Comparison of ENCODE assay signal across 29 cellular contexts in genomic region chr13:43835701-43836100, GRCh38. TPM values are rescaled to one million over a fixed set of nuclear protein-coding genes. Genes with fewer than 3 reads are reported as not detected.
DNase-seq lines count a peak whose midpoint lies in the region; ATAC-seq, FAIRE-seq and TF ChIP-seq lines count a peak whose summit lies in the region.
"Had no signal": no experiment of that assay in that cellular context is flagged by ENCODE, and none has a peak within 500 bp of the region (broad histone marks: within the 10 kb centered on the region; RNA-seq: fewer than 3 reads in every experiment).

No MANE protein-coding gene starts in this region.

- no peaks in the 10 kb centered on the region for H3K36me3 Mint-ChIP-seq in stimulated activated naive B cell treated with anti-CD40 and anti-IgM and Interleukin-4, amounts not matched to agents 10 μg/mL and 1 μg/mL and 100 μg/mL, for 72 hours
- H3K36me3 Mint-ChIP-seq: activated naive CD4-positive, alpha-beta T cell treated with anti-CD3 and anti-CD28 coated beads, Interleukin-2, amount 50 U/mL, for 24 hours; immature natural killer cell; naive thymus-derived CD4-positive, alpha-beta T cell; type B pancreatic cell had no signal

- peaks cover under 1% of the 10 kb centered on the region in 2 donors for H3K9me3 Mint-ChIP-seq in stimulated activated naive B cell treated with anti-CD40 and anti-IgM and Interleukin-4, amounts not matched to agents 10 μg/mL and 1 μg/mL and 100 μg/mL, for 72 hours
- H3K9me3 Mint-ChIP-seq: activated CD8-positive, alpha-beta T cell treated with anti-CD3 and anti-CD28 coated beads for 36 hours; activated naive CD4-positive, alpha-beta T cell treated with anti-CD3 and anti-CD28 coated beads, Interleukin-2, amount 50 U/mL, for 24 hours; activated T-helper 17 cell treated with anti-CD3 and anti-CD28 coated beads, Interleukin-2, amount 50 U/mL, for 72 hours; type B pancreatic cell had no signal

- no peaks in the 10 kb centered on the region for H3K4me1 Mint-ChIP-seq in stimulated activated naive B cell treated with anti-CD40 and anti-IgM and Interleukin-4, amounts not matched to agents 10 μg/mL and 1 μg/mL and 100 μg/mL, for 72 hours
- H3K4me1 Mint-ChIP-seq: activated naive CD4-positive, alpha-beta T cell treated with anti-CD3 and anti-CD28 coated beads, Interleukin-2, amount 50 U/mL, for 24 hours; activated T-helper 17 cell treated with anti-CD3 and anti-CD28 coated beads, Interleukin-2, amount 50 U/mL, for 72 hours; H9; immature natural killer cell; naive thymus-derived CD4-positive, alpha-beta T cell had no signal

- DNase-seq in A172 (ENCODE audit: low spot score), result peak; percentile 28
- peak; percentile 87 for DNase-seq in NCI-H226
- DNase-seq in astrocyte of the hippocampus (ENCODE audit: low read depth, low spot score), result peak; percentile 34
- DNase-seq in fibroblast of peridontal ligament (ENCODE audit: extremely low read depth), result peak; percentile 30
- DNase-seq in amygdala (lab: John Stamatoyannopoulos, UW), result no peak
- DNase-seq in H54 (ENCODE audit: insufficient read length, low spot score), result no peak
- DNase-seq in stimulated activated naive B cell treated with anti-CD40 and anti-IgM and Interleukin-4, amounts not matched to agents 10 μg/mL and 1 μg/mL and 100 μg/mL, for 72 hours, result no peak
- DNase-seq: activated CD4-positive, alpha-beta T cell treated with anti-CD3 and anti-CD28 coated beads for 1 hour; activated CD8-positive, alpha-beta T cell treated with anti-CD3 and anti-CD28 coated beads for 36 hours; aorta; BE2C; GDM1; H9; hippocampal formation; left ventricle myocardium inferior; naive thymus-derived CD4-positive, alpha-beta T cell; NCI-H1092; NCI-H1694 treated with DMSO at 0.1 percent for 48 hours; NCI-H69; stimulated activated CD8-positive, alpha-beta memory T cell treated with anti-CD3 and anti-CD28 coated beads, Interleukin-4, amount 100 ng/mL, for 48 hours; T-helper 1 cell had no signal

- TF ChIP-seq POLR2A in H54 (IDR thresholded peaks at IDR 0.05; ENCODE audit: low read depth, low read length), result no peak

- ATAC-seq in HG03342 (IDR thresholded peaks at IDR 0.05; ENCODE audit: unreplicated experiment), result no peak
- ATAC-seq in stimulated activated naive B cell treated with anti-CD40 and anti-IgM and Interleukin-4, amounts not matched to agents 10 μg/mL and 1 μg/mL and 100 μg/mL, for 72 hours (replicated peaks), result no peak
- ATAC-seq: A549; activated CD8-positive, alpha-beta T cell treated with anti-CD3 and anti-CD28 coated beads for 36 hours; activated T-helper 17 cell treated with anti-CD3 and anti-CD28 coated beads, Interleukin-2, amount 50 U/mL, for 72 hours; gastroesophageal sphincter; naive thymus-derived CD4-positive, alpha-beta T cell had no signal

- no peak overlapping the region for H3K27ac Mint-ChIP-seq in stimulated activated naive B cell treated with anti-CD40 and anti-IgM and Interleukin-4, amounts not matched to agents 10 μg/mL and 1 μg/mL and 100 μg/mL, for 72 hours
- H3K27ac Mint-ChIP-seq: activated CD8-positive, alpha-beta T cell treated with anti-CD3 and anti-CD28 coated beads for 36 hours; activated naive CD4-positive, alpha-beta T cell treated with anti-CD3 and anti-CD28 coated beads, Interleukin-2, amount 50 U/mL, for 24 hours; activated T-helper 17 cell treated with anti-CD3 and anti-CD28 coated beads, Interleukin-2, amount 50 U/mL, for 72 hours; H9; immature natural killer cell; mesothelial cell of epicardium; naive thymus-derived CD4-positive, alpha-beta T cell; type B pancreatic cell had no signal

- no peak overlapping the region for H3K4me3 Mint-ChIP-seq in stimulated activated naive B cell treated with anti-CD40 and anti-IgM and Interleukin-4, amounts not matched to agents 10 μg/mL and 1 μg/mL and 100 μg/mL, for 72 hours
- H3K4me3 Mint-ChIP-seq: activated CD8-positive, alpha-beta T cell treated with anti-CD3 and anti-CD28 coated beads for 36 hours; activated naive CD4-positive, alpha-beta T cell treated with anti-CD3 and anti-CD28 coated beads, Interleukin-2, amount 50 U/mL, for 24 hours; activated T-helper 17 cell treated with anti-CD3 and anti-CD28 coated beads, Interleukin-2, amount 50 U/mL, for 72 hours; H9; immature natural killer cell; mesothelial cell of epicardium; naive thymus-derived CD4-positive, alpha-beta T cell; type B pancreatic cell had no signal

- no peak for FAIRE-seq in H54 (lab: Jason Lieb, UNC)
- FAIRE-seq: A549 had no signal

- H3K27me3 Mint-ChIP-seq in stimulated activated naive B cell treated with anti-CD40 and anti-IgM and Interleukin-4, amounts not matched to agents 10 μg/mL and 1 μg/mL and 100 μg/mL, for 72 hours, result no peaks in the 10 kb centered on the region
- H3K27me3 Mint-ChIP-seq: activated naive CD4-positive, alpha-beta T cell treated with anti-CD3 and anti-CD28 coated beads, Interleukin-2, amount 50 U/mL, for 24 hours; type B pancreatic cell had no signal

RNA-seq across cellular contexts. Expression of gene CCDC122, which starts 43.8 kb away (rescaled TPM):
- 8.1 and 8.6 TPM in 2 replicates for total RNA-seq in A172 (2014; rRNA removed; shearing (Covaris generic))

RNA-seq across cellular contexts. Expression of gene LACC1, which starts 44.0 kb away (rescaled TPM):
- 3.1 and 7.9 TPM in 2 replicates for total RNA-seq in A172 (2014; rRNA removed; shearing (Covaris generic))

RNA-seq across cellular contexts. Expression of gene ENOX1, which starts 48.9 kb away (rescaled TPM):
- 1.0 TPM in 1 of 2 replicates, not detected in the other for total RNA-seq in A172 (2014; rRNA removed; shearing (Covaris generic))

Comparison
In these comparisons a context has a peak if more than half of its experiments do, and no peak if none do; other contexts are left out.
1. DNase-seq: peak in A172 (single experiment), NCI-H226 (single experiment), astrocyte of the hippocampus (single experiment) and fibroblast of peridontal ligament (single experiment); none in amygdala (0 of 56), H54 (single experiment) and stimulated activated naive B cell treated with anti-CD40 and anti-IgM and Interleukin-4, amounts not matched to agents 10 μg/mL and 1 μg/mL and 100 μg/mL, for 72 hours (single experiment).